17 cellular contexts compared by ENCODE assay signal in the genomic region with DNA sequence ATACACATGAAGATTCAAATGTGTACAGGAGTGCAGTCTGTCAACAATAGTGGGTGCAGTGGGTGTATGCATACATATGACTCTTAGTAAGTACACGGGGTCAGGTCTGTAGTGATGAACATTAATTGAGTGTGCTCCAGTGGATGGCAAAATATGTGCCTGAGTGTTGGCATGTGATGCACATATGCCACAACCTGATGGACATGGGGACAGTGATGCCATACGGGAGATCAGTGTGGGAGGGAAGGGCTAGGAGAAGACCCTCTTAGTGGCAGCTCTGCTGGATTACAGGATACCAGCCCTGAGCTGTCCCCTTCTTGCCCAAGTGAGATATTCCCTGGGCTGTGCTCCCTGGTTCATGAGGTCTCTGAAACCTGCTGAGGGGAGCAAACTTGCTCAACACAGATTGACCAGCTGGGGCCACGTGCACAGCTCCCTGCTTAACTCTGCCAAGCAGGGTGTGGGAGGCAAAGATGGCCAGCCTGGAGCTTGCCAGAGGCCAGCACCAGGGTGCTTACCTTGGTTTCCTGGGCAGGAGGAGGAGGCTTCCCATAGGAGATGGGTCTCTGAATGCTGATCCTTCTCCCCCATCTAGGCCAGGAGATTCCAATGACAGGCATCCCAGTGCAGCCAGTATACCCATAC. TPM values are rescaled to one million over a fixed set of nuclear protein-coding genes. Genes with fewer than 3 reads are reported as not detected.
A peak's percentile ranks its signal among the peaks of the same experiment; 100 is the strongest.
DNase-seq lines count a peak whose midpoint lies in the region; ATAC-seq and TF ChIP-seq lines count a peak whose summit lies in the region.
"Had no signal": no experiment of that assay in that cellular context is flagged by ENCODE, and none has a peak within 500 bp of the region (broad histone marks: within the 10 kb centered on the region; RNA-seq: fewer than 3 reads in every experiment).

No MANE protein-coding gene starts in this region.

- H3K27ac ChIP-seq in dorsolateral prefrontal cortex = peak overlapping the region in 56 of 59 donors; percentile 4 to 99 (median 97)
- peak overlapping the region; percentile 60 to 85 for H3K27ac ChIP-seq in thoracic aorta
- no peak overlapping the region for H3K27ac ChIP-seq in right cardiac atrium (ENCODE audit: low read length)
- H3K27ac ChIP-seq in upper lobe of left lung = no peak overlapping the region

- no peak for TF ChIP-seq EP300 in upper lobe of left lung (IDR thresholded peaks at IDR 0.05)

- H3K27me3 ChIP-seq in H7 (ENCODE audit: control insufficient read depth, insufficient read depth, low read length) (peaks cover 20% of the 10 kb centered on the region; the same call in 1 of the 2 replicates), dorsolateral prefrontal cortex (no peaks in the 10 kb centered on the region), thoracic aorta (replicated peaks; ENCODE audit: insufficient read depth) (no peaks in the 10 kb centered on the region), right cardiac atrium (ENCODE audit: control insufficient read depth, insufficient read depth) (no peaks in the 10 kb centered on the region), upper lobe of left lung (no peaks in the 10 kb centered on the region)

- TF ChIP-seq POLR2A in upper lobe of left lung (IDR thresholded peaks at IDR 0.05) = no peak

- intact Hi-C loops in dorsolateral prefrontal cortex (cut with DNase I) = no loop called here
- intact Hi-C loops in posterior vena cava (cut with DNase I) = loop anchor here in 1 of 2 donors (5.0 kb wide), 1 partner anchor 81 kb away; no protein-coding TSS in a partner anchor
- intact Hi-C loops in right cardiac atrium (cut with DNase I) = no loop called here

- DNase-seq in H7 (peak; percentile 13), dorsolateral prefrontal cortex (no peak), posterior vena cava (ENCODE audit: low spot score) (peak; percentile 19), thoracic aorta (ENCODE audit: low spot score) (no peak), NCI-H1092 treated with DMSO at 0.1 percent for 48 hours (lab: John Stamatoyannopoulos, UW) (no peak), right cardiac atrium (no peak), ecto neural progenitor cell (ENCODE audit: low spot score) (no peak), upper lobe of left lung (no peak)
- DNase-seq: DMS 273 treated with DMSO at 0.1 percent for 48 hours, KBM-7, MV-4-11, NCI-H1417 treated with DMSO at 0.1 percent for 48 hours, NCI-H1930, NCI-H446 treated with DMSO at 0.1 percent for 48 hours, NCI-H748 treated with DMSO at 0.1 percent for 48 hours had no signal

- 75% methylated on average over 3 of the region's 3 CpGs for WGBS in right cardiac atrium
- WGBS in upper lobe of left lung, 2 donors = 77 to 90% methylated on average over 2 to 3 of the region's 3 CpGs

- no peak for TF ChIP-seq CTCF in dorsolateral prefrontal cortex (IDR thresholded peaks at IDR 0.05 in 54 of 56, conservative IDR thresholded peaks at IDR 0.05 in 2 of 56; ENCODE audit: low read depth in 1 of 56, partially characterized antibody in 56 of 56)
- TF ChIP-seq CTCF in thoracic aorta (IDR thresholded peaks at IDR 0.05) = no peak
- no peak for TF ChIP-seq CTCF in upper lobe of left lung (IDR thresholded peaks at IDR 0.05)

- no peak for ATAC-seq in thoracic aorta (ENCODE audit: insufficient number of reproducible peaks, low FRiP score, low read depth)
- ATAC-seq in right cardiac atrium = no peak
- no peak for ATAC-seq in upper lobe of left lung (ENCODE audit: low FRiP score in 2 of 2)

- H3K4me3 ChIP-seq in H7 (ENCODE audit: insufficient read depth, low read depth, low read length) (no peak overlapping the region), dorsolateral prefrontal cortex (peak overlapping the region in 42 of 59 donors; percentile 47 to 95 (median 87)), thoracic aorta (no peak overlapping the region), right cardiac atrium (ENCODE audit: low read length) (no peak overlapping the region), upper lobe of left lung (no peak overlapping the region)
- H3K4me3 ChIP-seq: HAP-1 had no signal

- H3K9me3 ChIP-seq in thoracic aorta (no peaks in the 10 kb centered on the region), right cardiac atrium (ENCODE audit: control insufficient read depth, low read length) (no peaks in the 10 kb centered on the region), upper lobe of left lung (no peaks in the 10 kb centered on the region)
- H3K9me3 ChIP-seq: HAP-1 had no signal

- H3K36me3 ChIP-seq in H7 (replicated peaks; ENCODE audit: control insufficient read depth, insufficient read depth, low read length) (no peaks in the 10 kb centered on the region), thoracic aorta (no peaks in the 10 kb centered on the region), upper lobe of left lung (no peaks in the 10 kb centered on the region)
- H3K36me3 ChIP-seq: HAP-1 had no signal

- H3K4me1 ChIP-seq in thoracic aorta (ENCODE audit: control insufficient read depth in 1 of 2, low read depth in 2 of 2) = peaks cover 9 to 61% of the 10 kb centered on the region in 2 donors
- H3K4me1 ChIP-seq in right cardiac atrium (ENCODE audit: control insufficient read depth, insufficient read depth, low read length) = peaks cover 11% of the 10 kb centered on the region
- H3K4me1 ChIP-seq in upper lobe of left lung = peaks cover 11 to 20% (median 16%) of the 10 kb centered on the region in 4 donors
- H3K4me1 ChIP-seq: HAP-1 had no signal

RNA-seq across cellular contexts. Expression of gene SHISA4, which starts 2.2 kb away (rescaled TPM):
- 3.7 and 6.1 TPM in 2 replicates for total RNA-seq in H7 (2014; rRNA removed; shearing (Covaris generic))
- total RNA-seq in dorsolateral prefrontal cortex = 100 to 1,000 TPM in 87 of 120 experiments, 10 to 100 TPM in 33; 65.2 to 163 (median 110) TPM
- total RNA-seq in posterior vena cava = 10 to 100 TPM; 33.7 to 44.4 TPM
- 100 to 1,000 TPM in 1 of 2 donors, 10 to 100 TPM in 1; 38.9 to 115 TPM for total RNA-seq in thoracic aorta
- total RNA-seq in right cardiac atrium = 10 to 100 TPM; 55.8 to 96.6 (median 73.6) TPM
- polyA plus RNA-seq in right cardiac atrium = 79.5 TPM
- total RNA-seq in upper lobe of left lung = 10 to 100 TPM in 5 of 6 donors, 1 to 10 TPM in 1; 4.6 to 20.9 (median 11.8) TPM

RNA-seq across cellular contexts. Expression of gene LMOD1, which starts 55.4 kb away (rescaled TPM):
- total RNA-seq in H7 (2014; rRNA removed; shearing (Covaris generic)) = 0.42 and 0.48 TPM in 2 replicates
- total RNA-seq in dorsolateral prefrontal cortex = 10 to 100 TPM in 32 of 120 experiments, 1 to 10 TPM in 88; 1.9 to 99.5 (median 5.7) TPM
- total RNA-seq in posterior vena cava = 100 to 1,000 TPM; 297 to 440 TPM
- total RNA-seq in thoracic aorta = 100 to 1,000 TPM; 638 to 761 TPM
- 10 to 100 TPM; 22.0 to 40.6 (median 33.0) TPM for total RNA-seq in right cardiac atrium
- polyA plus RNA-seq in right cardiac atrium = 33.7 TPM
- total RNA-seq in upper lobe of left lung = 10 to 100 TPM; 16.6 to 28.1 (median 22.9) TPM
- total RNA-seq: A673 had no signal

Comparison
In these comparisons a context has a peak if more than half of its experiments do, and no peak if none do; other contexts are left out.
1. DNase-seq: peak in H7 (single experiment) and posterior vena cava (single experiment); none in dorsolateral prefrontal cortex (0 of 10), thoracic aorta (single experiment), NCI-H1092 treated with DMSO at 0.1 percent for 48 hours (single experiment), right cardiac atrium (0 of 3), ecto neural progenitor cell (single experiment) and upper lobe of left lung (0 of 2).
2. H3K4me3 ChIP-seq: peak in dorsolateral prefrontal cortex (42 of 59); none in H7 (single experiment), thoracic aorta (single experiment), right cardiac atrium (single experiment) and upper lobe of left lung (0 of 4).
3. H3K27ac ChIP-seq: peak in dorsolateral prefrontal cortex (56 of 59) and thoracic aorta (2 of 2); none in right cardiac atrium (single experiment) and upper lobe of left lung (0 of 4).